Comparison of ENCODE assay signal across 13 cellular contexts in the genomic region with DNA sequence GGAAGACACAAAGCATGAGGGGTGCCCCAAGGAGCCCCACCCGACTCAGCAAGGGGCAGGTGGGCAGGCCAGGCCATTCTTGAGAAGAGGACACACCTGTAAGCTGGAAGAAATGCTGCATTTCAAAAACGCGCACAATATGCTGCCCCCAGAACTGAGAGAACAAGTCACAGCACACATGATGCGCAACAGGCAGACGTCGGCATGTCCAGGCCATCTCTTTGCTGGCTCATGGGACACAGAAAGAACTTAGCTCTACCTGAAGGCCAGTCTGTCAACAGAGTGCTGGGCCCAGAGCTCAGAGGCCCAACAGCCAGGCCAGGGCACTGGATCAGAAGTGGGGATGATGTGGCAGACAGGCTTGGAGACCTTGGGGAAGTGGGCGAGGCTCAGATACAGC.
"Had no signal": no experiment of that assay in that cellular context is flagged by ENCODE, and none has a peak within 500 bp of the region (broad histone marks: within the 10 kb centered on the region; RNA-seq: fewer than 3 reads in every experiment).

No MANE protein-coding gene starts in this region.

- ATAC-seq: left lobe of liver; right cardiac atrium; stimulated activated memory B cell treated with anti-CD40 and anti-IgM and Interleukin-4, amounts not matched to agents 10 μg/mL and 1 μg/mL and 100 μg/mL, for 72 hours; stimulated activated naive CD8-positive, alpha-beta T cell treated with anti-CD3 and anti-CD28 coated beads, Interleukin-15, Interleukin-2, amounts not matched to agents 100 U/mL and 50 U/mL, for 24 hours had no signal

- H3K4me3 Mint-ChIP-seq: immature natural killer cell; memory B cell; nephron; stimulated activated memory B cell treated with anti-CD40 and anti-IgM and Interleukin-4, amounts not matched to agents 10 μg/mL and 1 μg/mL and 100 μg/mL, for 72 hours had no signal

- H3K36me3 Mint-ChIP-seq: memory B cell; stimulated activated memory B cell treated with anti-CD40 and anti-IgM and Interleukin-4, amounts not matched to agents 10 μg/mL and 1 μg/mL and 100 μg/mL, for 72 hours had no signal

- H3K27ac Mint-ChIP-seq: immature natural killer cell; memory B cell; nephron; stimulated activated memory B cell treated with anti-CD40 and anti-IgM and Interleukin-4, amounts not matched to agents 10 μg/mL and 1 μg/mL and 100 μg/mL, for 72 hours had no signal

- H3K9me3 Mint-ChIP-seq: immature natural killer cell; memory B cell; nephron; stimulated activated memory B cell treated with anti-CD40 and anti-IgM and Interleukin-4, amounts not matched to agents 10 μg/mL and 1 μg/mL and 100 μg/mL, for 72 hours had no signal

- DNase-seq: dermis blood vessel endothelial cell; effector memory CD4-positive, alpha-beta T cell; hypothalamus; immature natural killer cell; spleen; stimulated activated CD4-positive, alpha-beta T cell treated with anti-CD3 and anti-CD28 coated beads, Interleukin-4, amount 100 ng/mL, for 4 hours; stimulated activated naive CD8-positive, alpha-beta T cell treated with anti-CD3 and anti-CD28 coated beads, Interleukin-15, Interleukin-2, amounts not matched to agents 100 U/mL and 50 U/mL, for 24 hours; upper lobe of left lung had no signal

- H3K4me1 Mint-ChIP-seq: memory B cell; stimulated activated memory B cell treated with anti-CD40 and anti-IgM and Interleukin-4, amounts not matched to agents 10 μg/mL and 1 μg/mL and 100 μg/mL, for 72 hours had no signal
